In genomic region chr9:93013856-93014582, GRCh38 we compare ENCODE assay signal across 1 cellular context.
TF ChIP-seq lines count a peak whose summit lies in the region.

No MANE protein-coding gene starts in this region.

TF ChIP-seq in H1, 55 proteins besides CTCF, POLR2A, EP300 and RAD21:
- TF ChIP-seq SUZ12 (IDR thresholded peaks at IDR 0.05; ENCODE audit: low read length) (no peak), CHD7 (IDR thresholded peaks at IDR 0.05; ENCODE audit: insufficient replicate concordance, low read length) (no peak), GABPA (IDR thresholded peaks at IDR 0.05; ENCODE audit: borderline replicate concordance, insufficient read depth, low read length) (no peak), MAX (IDR thresholded peaks at IDR 0.05) (no peak), PHF8 (conservative IDR thresholded peaks at IDR 0.05; ENCODE audit: low read depth, low read length) (no peak), POLR2AphosphoS5 (IDR thresholded peaks at IDR 0.05; ENCODE audit: low read depth, low read length) (no peak), ASH2L (IDR thresholded peaks at IDR 0.05; ENCODE audit: low read length) (no peak), EGR1 (IDR thresholded peaks at IDR 0.05; ENCODE audit: borderline replicate concordance, low read depth, low read length) (no peak), TEAD4 (IDR thresholded peaks at IDR 0.05; ENCODE audit: low read depth, low read length) (no peak), RNF2 (IDR thresholded peaks at IDR 0.05; ENCODE audit: borderline replicate concordance, low read depth, low read length, missing control alignments, poor library complexity, severe bottlenecking) (no peak), CBX5 (IDR thresholded peaks at IDR 0.05; ENCODE audit: low read depth, low read length) (no peak), TAF7 (optimal IDR thresholded peaks at IDR 0.05; ENCODE audit: borderline replicate concordance, low read depth, low read length) (no peak), ATF2 (IDR thresholded peaks at IDR 0.05; ENCODE audit: low read length) (no peak), ZNF274 (IDR thresholded peaks at IDR 0.05; ENCODE audit: borderline replicate concordance, extremely low read depth, low read length) (no peak), BCL11A (IDR thresholded peaks at IDR 0.05; ENCODE audit: low read depth in 2 of 2, low read length in 2 of 2) (no peak), E2F6 (IDR thresholded peaks at IDR 0.05) (no peak), YY1 (IDR thresholded peaks at IDR 0.05; ENCODE audit: low read depth, low read length) (no peak), USF2 (IDR thresholded peaks at IDR 0.05; ENCODE audit: low read length) (no peak), CREB1 (IDR thresholded peaks at IDR 0.05) (no peak), HDAC6 (IDR thresholded peaks at IDR 0.05; ENCODE audit: low read depth, low read length) (no peak)
